1 cellular context compared by ENCODE assay signal in genomic region chr1:32870615-32871363, GRCh38.
A peak's percentile ranks its signal among the peaks of the same experiment; 100 is the strongest.
TF ChIP-seq lines count a peak whose summit lies in the region.

Gene FNDC5, minus strand, starts transcription at chr1:32870912.

TF ChIP-seq in K562, 482 proteins besides CTCF, POLR2A, EP300 and RAD21:
- TF ChIP-seq PYGO2 (tag; IDR thresholded peaks at IDR 0.05) (no peak), CXXC5 (CRISPR knock-in tag; IDR thresholded peaks at IDR 0.05) (peak; percentile 56), MAZ (CRISPR knock-in tag; conservative IDR thresholded peaks at IDR 0.05 in 1 of 2, IDR thresholded peaks at IDR 0.05 in 1 of 2) (0 out of 4 replicates have a peak, but pooled peaks of 1 of the 2 experiments have one; percentile 31), POLR2G (IDR thresholded peaks at IDR 0.05; ENCODE audit: low read depth, low read length) (peak; percentile 54), ZBTB7A (IDR thresholded peaks at IDR 0.05; ENCODE audit: borderline replicate concordance, control insufficient read depth, low read depth, low read length) (0 out of 2 replicates have a peak, but pooled peaks have one; percentile 74), SMAD1 (IDR thresholded peaks at IDR 0.05; ENCODE audit: low read depth, low read length, partially characterized antibody) (no peak), HDAC2 (IDR thresholded peaks at IDR 0.05) (no peak), PTTG1 (tag; IDR thresholded peaks at IDR 0.05; ENCODE audit: low read depth) (no peak), PHF8 (IDR thresholded peaks at IDR 0.05; ENCODE audit: borderline replicate concordance, low read length) (peak; percentile 17; the same call in 1 of the 2 replicates), EGR1 (conservative IDR thresholded peaks at IDR 0.05) (peak; percentile 86), ZBTB1 (CRISPR knock-in tag; IDR thresholded peaks at IDR 0.05; ENCODE audit: borderline replicate concordance, low read depth) (peak; percentile 60), ZNF511 (CRISPR knock-in tag; IDR thresholded peaks at IDR 0.05) (0 out of 2 replicates have a peak, but pooled peaks have one; percentile 26), DMBX1 (CRISPR knock-in tag; IDR thresholded peaks at IDR 0.05; ENCODE audit: borderline replicate concordance) (no peak), RBM39 (optimal IDR thresholded peaks at IDR 0.05; ENCODE audit: low read depth, low read length) (no peak), YY1 (IDR thresholded peaks at IDR 0.05; ENCODE audit: borderline replicate concordance in 1 of 3, control insufficient read depth in 1 of 3, extremely low read depth in 1 of 3, insufficient read depth in 3 of 3, insufficient read length in 1 of 3, insufficient replicate concordance in 2 of 3, low read depth in 1 of 3, low read length in 2 of 3) (peak in 1 of 3 experiments; percentile 41), RB1 (IDR thresholded peaks at IDR 0.05; ENCODE audit: low read depth) (peak; percentile 43; the same call in 1 of the 2 replicates)
- TF ChIP-seq, protein P1, sequence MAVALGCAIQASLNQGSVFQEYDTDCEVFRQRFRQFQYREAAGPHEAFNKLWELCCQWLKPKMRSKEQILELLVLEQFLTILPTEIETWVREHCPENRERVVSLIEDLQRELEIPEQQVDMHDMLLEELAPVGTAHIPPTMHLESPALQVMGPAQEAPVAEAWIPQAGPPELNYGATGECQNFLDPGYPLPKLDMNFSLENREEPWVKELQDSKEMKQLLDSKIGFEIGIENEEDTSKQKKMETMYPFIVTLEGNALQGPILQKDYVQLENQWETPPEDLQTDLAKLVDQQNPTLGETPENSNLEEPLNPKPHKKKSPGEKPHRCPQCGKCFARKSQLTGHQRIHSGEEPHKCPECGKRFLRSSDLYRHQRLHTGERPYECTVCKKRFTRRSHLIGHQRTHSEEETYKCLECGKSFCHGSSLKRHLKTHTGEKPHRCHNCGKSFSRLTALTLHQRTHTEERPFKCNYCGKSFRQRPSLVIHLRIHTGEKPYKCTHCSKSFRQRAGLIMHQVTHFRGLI (CRISPR knock-in tag; IDR thresholded peaks at IDR 0.05): peak; percentile 99; the same call in 1 of the 2 replicates
- TF ChIP-seq, protein P2, sequence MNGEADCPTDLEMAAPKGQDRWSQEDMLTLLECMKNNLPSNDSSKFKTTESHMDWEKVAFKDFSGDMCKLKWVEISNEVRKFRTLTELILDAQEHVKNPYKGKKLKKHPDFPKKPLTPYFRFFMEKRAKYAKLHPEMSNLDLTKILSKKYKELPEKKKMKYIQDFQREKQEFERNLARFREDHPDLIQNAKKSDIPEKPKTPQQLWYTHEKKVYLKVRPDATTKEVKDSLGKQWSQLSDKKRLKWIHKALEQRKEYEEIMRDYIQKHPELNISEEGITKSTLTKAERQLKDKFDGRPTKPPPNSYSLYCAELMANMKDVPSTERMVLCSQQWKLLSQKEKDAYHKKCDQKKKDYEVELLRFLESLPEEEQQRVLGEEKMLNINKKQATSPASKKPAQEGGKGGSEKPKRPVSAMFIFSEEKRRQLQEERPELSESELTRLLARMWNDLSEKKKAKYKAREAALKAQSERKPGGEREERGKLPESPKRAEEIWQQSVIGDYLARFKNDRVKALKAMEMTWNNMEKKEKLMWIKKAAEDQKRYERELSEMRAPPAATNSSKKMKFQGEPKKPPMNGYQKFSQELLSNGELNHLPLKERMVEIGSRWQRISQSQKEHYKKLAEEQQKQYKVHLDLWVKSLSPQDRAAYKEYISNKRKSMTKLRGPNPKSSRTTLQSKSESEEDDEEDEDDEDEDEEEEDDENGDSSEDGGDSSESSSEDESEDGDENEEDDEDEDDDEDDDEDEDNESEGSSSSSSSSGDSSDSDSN (IDR thresholded peaks at IDR 0.05; ENCODE audit: borderline replicate concordance in 1 of 2, low read depth in 2 of 2, low read length in 2 of 2): peak in 1 of 2 experiments; percentile 78; a peak in 1 of 4 replicates
- TF ChIP-seq, protein P3, sequence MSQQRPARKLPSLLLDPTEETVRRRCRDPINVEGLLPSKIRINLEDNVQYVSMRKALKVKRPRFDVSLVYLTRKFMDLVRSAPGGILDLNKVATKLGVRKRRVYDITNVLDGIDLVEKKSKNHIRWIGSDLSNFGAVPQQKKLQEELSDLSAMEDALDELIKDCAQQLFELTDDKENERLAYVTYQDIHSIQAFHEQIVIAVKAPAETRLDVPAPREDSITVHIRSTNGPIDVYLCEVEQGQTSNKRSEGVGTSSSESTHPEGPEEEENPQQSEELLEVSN (IDR thresholded peaks at IDR 0.05; ENCODE audit: borderline replicate concordance in 1 of 2, extremely low read depth in 1 of 2, insufficient read depth in 1 of 2, insufficient read length in 1 of 2, low read depth in 1 of 2, low read length in 1 of 2, poor library complexity in 1 of 2, severe bottlenecking in 1 of 2): peak in 1 of 2 experiments; percentile 54
- TF ChIP-seq, protein P4, sequence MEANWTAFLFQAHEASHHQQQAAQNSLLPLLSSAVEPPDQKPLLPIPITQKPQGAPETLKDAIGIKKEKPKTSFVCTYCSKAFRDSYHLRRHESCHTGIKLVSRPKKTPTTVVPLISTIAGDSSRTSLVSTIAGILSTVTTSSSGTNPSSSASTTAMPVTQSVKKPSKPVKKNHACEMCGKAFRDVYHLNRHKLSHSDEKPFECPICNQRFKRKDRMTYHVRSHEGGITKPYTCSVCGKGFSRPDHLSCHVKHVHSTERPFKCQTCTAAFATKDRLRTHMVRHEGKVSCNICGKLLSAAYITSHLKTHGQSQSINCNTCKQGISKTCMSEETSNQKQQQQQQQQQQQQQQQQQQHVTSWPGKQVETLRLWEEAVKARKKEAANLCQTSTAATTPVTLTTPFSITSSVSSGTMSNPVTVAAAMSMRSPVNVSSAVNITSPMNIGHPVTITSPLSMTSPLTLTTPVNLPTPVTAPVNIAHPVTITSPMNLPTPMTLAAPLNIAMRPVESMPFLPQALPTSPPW (CRISPR knock-in tag; IDR thresholded peaks at IDR 0.05): peak; percentile 78
